In the genomic region with DNA sequence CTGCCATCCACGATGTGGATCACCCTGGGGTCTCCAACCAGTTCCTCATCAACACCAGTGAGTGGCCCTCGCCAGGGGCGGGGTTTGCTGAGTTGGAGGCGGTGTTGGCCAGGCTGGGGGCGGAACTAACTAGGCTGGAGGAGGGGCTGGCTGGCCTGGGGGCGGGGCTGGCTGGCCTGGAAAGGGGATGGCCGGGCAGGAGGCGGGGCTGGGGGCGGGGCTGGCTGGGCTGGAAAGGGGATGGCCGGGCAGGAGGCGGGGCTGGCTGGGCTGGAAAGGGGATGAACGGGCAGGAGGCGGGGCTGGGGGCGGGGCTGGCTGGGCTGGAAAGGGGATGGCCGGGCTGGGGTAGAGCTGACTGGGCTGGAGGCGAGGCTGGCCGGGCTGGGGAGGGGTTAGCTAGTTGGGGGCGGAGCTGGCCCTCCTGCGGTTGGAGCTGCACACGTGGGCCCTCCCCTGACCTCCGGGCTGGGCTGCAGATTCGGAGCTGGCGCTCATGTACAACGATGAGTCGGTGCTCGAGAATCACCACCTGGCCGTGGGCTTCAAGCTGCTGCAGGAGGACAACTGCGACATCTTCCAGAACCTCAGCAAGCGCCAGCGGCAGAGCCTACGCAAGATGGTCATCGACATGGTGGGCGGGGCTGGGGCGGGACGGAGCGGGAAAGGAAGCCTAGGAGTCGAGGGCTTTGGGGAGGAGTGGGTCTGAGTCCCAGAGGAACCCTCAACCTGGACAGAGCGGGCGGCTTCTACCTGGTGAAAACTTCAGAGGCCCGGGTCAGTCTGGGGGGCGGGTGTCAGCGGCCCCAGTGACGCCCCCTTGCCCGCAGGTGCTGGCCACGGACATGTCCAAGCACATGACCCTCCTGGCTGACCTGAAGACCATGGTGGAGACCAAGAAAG, we compare ENCODE assay signal across 1 cellular context.
TF ChIP-seq lines count a peak whose summit lies in the region.

No MANE protein-coding gene starts in this region.

TF ChIP-seq in K562, 482 proteins besides CTCF, POLR2A, EP300 and RAD21 (continued from another document and continues in another):
- TF ChIP-seq SNIP1 (IDR thresholded peaks at IDR 0.05; ENCODE audit: low read depth) (no peak), CAMTA2 (CRISPR knock-in tag; conservative IDR thresholded peaks at IDR 0.05) (no peak), HMGN3 (IDR thresholded peaks at IDR 0.05; ENCODE audit: borderline replicate concordance, extremely low read depth, insufficient read length, low read depth, low read length) (peak; percentile 26), PHTF2 (CRISPR knock-in tag; IDR thresholded peaks at IDR 0.05) (no peak), ELF4 (CRISPR knock-in tag; IDR thresholded peaks at IDR 0.05) (no peak), BCL6 (CRISPR knock-in tag; IDR thresholded peaks at IDR 0.05) (no peak), ZNF133 (CRISPR knock-in tag; IDR thresholded peaks at IDR 0.05) (no peak), LARP7 (IDR thresholded peaks at IDR 0.05) (no peak), ZNF121 (CRISPR knock-in tag; conservative IDR thresholded peaks at IDR 0.05) (no peak), WHSC1 (IDR thresholded peaks at IDR 0.05; ENCODE audit: low read length) (no peak), MBD2 (IDR thresholded peaks at IDR 0.05; ENCODE audit: borderline replicate concordance, low read depth) (no peak), POLR3G (IDR thresholded peaks at IDR 0.05; ENCODE audit: extremely low read depth, insufficient read length, insufficient replicate concordance) (no peak), CBX8 (IDR thresholded peaks at IDR 0.05; ENCODE audit: borderline replicate concordance, extremely low read depth, low read depth, low read length, poor library complexity, severe bottlenecking) (no peak), MXI1 (IDR thresholded peaks at IDR 0.05; ENCODE audit: low read depth, low read length) (peak; percentile 87), SP1 (CRISPR knock-in tag; IDR thresholded peaks at IDR 0.05) (peak; percentile 81), ETV1 (tag; conservative IDR thresholded peaks at IDR 0.05; ENCODE audit: low read depth) (no peak), ZNF217 (CRISPR knock-in tag; IDR thresholded peaks at IDR 0.05) (no peak), POLR2H (tag; IDR thresholded peaks at IDR 0.05; ENCODE audit: low read depth) (no peak), SAFB2 (IDR thresholded peaks at IDR 0.05; ENCODE audit: borderline replicate concordance, low read depth, low read length, severe bottlenecking) (no peak), STAT5A (IDR thresholded peaks at IDR 0.05; ENCODE audit: borderline replicate concordance, low read length) (no peak), POLR2G (IDR thresholded peaks at IDR 0.05; ENCODE audit: low read depth, low read length) (peak; percentile 59), NCOA4 (IDR thresholded peaks at IDR 0.05; ENCODE audit: partially characterized antibody) (no peak), BHLHE40 (IDR thresholded peaks at IDR 0.05; ENCODE audit: low read length) (peak; percentile 46), CHD2 (IDR thresholded peaks at IDR 0.05; ENCODE audit: low read depth, low read length) (no peak), TFAM (CRISPR knock-in tag; conservative IDR thresholded peaks at IDR 0.05) (no peak)
- TF ChIP-seq, protein P1, sequence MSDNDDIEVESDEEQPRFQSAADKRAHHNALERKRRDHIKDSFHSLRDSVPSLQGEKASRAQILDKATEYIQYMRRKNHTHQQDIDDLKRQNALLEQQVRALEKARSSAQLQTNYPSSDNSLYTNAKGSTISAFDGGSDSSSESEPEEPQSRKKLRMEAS (CRISPR knock-in tag; IDR thresholded peaks at IDR 0.05) = peak; percentile 79
- TF ChIP-seq, protein P2, sequence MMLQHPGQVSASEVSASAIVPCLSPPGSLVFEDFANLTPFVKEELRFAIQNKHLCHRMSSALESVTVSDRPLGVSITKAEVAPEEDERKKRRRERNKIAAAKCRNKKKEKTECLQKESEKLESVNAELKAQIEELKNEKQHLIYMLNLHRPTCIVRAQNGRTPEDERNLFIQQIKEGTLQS (IDR thresholded peaks at IDR 0.05) = no peak
- TF ChIP-seq, protein P2 (CRISPR knock-in tag; conservative IDR thresholded peaks at IDR 0.05) = no peak
- TF ChIP-seq, protein P3, sequence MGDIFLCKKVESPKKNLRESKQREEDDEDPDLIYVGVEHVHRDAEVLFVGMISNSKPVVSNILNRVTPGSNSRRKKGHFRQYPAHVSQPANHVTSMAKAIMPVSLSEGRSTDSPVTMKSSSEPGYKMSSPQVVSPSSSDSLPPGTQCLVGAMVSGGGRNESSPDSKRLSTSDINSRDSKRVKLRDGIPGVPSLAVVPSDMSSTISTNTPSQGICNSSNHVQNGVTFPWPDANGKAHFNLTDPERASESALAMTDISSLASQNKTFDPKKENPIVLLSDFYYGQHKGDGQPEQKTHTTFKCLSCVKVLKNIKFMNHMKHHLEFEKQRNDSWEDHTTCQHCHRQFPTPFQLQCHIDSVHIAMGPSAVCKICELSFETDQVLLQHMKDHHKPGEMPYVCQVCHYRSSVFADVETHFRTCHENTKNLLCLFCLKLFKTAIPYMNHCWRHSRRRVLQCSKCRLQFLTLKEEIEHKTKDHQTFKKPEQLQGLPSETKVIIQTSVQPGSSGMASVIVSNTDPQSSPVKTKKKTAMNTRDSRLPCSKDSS (IDR thresholded peaks at IDR 0.05; ENCODE audit: low read depth, partially characterized antibody) = no peak
- TF ChIP-seq, protein P4, sequence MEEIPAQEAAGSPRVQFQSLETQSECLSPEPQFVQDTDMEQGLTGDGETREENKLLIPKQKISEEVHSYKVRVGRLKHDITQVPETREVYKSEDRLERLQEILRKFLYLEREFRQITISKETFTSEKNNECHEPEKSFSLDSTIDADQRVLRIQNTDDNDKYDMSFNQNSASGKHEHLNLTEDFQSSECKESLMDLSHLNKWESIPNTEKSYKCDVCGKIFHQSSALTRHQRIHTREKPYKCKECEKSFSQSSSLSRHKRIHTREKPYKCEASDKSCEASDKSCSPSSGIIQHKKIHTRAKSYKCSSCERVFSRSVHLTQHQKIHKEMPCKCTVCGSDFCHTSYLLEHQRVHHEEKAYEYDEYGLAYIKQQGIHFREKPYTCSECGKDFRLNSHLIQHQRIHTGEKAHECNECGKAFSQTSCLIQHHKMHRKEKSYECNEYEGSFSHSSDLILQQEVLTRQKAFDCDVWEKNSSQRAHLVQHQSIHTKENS (CRISPR knock-in tag; IDR thresholded peaks at IDR 0.05) = no peak
- TF ChIP-seq, protein P5, sequence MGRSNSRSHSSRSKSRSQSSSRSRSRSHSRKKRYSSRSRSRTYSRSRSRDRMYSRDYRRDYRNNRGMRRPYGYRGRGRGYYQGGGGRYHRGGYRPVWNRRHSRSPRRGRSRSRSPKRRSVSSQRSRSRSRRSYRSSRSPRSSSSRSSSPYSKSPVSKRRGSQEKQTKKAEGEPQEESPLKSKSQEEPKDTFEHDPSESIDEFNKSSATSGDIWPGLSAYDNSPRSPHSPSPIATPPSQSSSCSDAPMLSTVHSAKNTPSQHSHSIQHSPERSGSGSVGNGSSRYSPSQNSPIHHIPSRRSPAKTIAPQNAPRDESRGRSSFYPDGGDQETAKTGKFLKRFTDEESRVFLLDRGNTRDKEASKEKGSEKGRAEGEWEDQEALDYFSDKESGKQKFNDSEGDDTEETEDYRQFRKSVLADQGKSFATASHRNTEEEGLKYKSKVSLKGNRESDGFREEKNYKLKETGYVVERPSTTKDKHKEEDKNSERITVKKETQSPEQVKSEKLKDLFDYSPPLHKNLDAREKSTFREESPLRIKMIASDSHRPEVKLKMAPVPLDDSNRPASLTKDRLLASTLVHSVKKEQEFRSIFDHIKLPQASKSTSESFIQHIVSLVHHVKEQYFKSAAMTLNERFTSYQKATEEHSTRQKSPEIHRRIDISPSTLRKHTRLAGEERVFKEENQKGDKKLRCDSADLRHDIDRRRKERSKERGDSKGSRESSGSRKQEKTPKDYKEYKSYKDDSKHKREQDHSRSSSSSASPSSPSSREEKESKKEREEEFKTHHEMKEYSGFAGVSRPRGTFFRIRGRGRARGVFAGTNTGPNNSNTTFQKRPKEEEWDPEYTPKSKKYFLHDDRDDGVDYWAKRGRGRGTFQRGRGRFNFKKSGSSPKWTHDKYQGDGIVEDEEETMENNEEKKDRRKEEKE (IDR thresholded peaks at IDR 0.05; ENCODE audit: borderline replicate concordance in 1 of 2, control insufficient read depth in 1 of 2, low read depth in 2 of 2, low read length in 1 of 2) = no peak
- TF ChIP-seq, protein P6, sequence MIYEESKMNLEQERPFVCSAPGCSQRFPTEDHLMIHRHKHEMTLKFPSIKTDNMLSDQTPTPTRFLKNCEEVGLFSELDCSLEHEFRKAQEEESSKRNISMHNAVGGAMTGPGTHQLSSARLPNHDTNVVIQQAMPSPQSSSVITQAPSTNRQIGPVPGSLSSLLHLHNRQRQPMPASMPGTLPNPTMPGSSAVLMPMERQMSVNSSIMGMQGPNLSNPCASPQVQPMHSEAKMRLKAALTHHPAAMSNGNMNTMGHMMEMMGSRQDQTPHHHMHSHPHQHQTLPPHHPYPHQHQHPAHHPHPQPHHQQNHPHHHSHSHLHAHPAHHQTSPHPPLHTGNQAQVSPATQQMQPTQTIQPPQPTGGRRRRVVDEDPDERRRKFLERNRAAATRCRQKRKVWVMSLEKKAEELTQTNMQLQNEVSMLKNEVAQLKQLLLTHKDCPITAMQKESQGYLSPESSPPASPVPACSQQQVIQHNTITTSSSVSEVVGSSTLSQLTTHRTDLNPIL (CRISPR knock-in tag; IDR thresholded peaks at IDR 0.05) = no peak
- TF ChIP-seq, protein P7, sequence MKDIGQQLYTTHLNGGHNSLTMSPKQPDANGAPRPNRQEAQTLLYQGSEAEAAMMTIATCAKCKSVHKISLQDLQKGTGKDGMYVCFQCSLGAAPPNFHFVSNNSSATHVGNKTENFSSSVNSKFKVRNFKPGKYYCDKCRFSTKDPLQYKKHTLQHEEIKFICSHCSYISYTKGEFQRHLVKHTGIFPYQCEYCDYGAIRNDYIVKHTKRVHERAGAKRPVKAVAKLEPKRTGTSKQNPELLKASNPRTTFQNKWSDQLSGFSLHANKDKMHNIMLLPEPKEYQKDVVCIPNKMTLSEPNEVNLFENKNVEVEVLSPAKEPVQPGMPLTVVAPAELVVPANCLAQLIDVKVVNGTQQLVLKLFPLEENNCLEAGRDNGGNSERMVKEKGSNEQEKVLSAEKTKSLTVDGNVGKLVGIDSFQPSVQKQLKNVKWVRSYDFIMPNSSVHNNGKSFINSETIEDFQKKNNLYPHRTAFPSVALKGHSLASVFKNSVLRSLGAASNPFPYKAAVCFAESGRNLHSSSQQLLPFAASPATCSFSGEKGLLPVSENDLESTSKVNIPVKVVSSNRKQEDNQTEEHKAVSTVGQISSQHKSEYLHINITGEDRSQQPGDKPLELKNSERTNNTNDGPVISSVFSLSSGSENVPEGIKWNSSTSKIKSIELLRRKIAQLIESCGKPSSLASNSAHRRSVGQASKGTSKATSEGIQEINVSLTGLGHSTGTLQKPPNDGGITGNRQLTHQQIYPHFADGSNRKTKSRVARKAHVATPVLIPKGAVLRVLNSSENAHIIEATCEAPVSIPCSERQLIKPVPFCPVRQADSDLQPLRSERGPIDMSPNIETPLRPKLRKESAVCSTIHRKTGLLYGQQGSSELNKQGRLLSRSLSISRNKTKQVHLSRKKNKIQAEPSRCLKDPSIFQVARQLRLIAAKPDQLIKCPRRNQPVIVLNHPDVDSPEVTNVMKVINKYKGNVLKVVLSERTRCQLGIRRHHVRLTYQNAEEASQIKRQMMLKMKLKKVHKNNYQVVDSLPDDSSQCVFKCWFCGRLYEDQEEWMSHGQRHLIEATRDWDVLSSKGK (CRISPR knock-in tag; IDR thresholded peaks at IDR 0.05) = no peak
- TF ChIP-seq, protein P8, sequence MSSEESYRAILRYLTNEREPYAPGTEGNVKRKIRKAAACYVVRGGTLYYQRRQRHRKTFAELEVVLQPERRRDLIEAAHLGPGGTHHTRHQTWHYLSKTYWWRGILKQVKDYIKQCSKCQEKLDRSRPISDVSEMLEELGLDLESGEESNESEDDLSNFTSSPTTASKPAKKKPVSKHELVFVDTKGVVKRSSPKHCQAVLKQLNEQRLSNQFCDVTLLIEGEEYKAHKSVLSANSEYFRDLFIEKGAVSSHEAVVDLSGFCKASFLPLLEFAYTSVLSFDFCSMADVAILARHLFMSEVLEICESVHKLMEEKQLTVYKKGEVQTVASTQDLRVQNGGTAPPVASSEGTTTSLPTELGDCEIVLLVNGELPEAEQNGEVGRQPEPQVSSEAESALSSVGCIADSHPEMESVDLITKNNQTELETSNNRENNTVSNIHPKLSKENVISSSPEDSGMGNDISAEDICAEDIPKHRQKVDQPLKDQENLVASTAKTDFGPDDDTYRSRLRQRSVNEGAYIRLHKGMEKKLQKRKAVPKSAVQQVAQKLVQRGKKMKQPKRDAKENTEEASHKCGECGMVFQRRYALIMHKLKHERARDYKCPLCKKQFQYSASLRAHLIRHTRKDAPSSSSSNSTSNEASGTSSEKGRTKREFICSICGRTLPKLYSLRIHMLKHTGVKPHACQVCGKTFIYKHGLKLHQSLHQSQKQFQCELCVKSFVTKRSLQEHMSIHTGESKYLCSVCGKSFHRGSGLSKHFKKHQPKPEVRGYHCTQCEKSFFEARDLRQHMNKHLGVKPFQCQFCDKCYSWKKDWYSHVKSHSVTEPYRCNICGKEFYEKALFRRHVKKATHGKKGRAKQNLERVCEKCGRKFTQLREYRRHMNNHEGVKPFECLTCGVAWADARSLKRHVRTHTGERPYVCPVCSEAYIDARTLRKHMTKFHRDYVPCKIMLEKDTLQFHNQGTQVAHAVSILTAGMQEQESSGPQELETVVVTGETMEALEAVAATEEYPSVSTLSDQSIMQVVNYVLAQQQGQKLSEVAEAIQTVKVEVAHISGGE (CRISPR knock-in tag; IDR thresholded peaks at IDR 0.05) = no peak
